Comparison of ENCODE assay signal across 23 cellular contexts in the genomic region with DNA sequence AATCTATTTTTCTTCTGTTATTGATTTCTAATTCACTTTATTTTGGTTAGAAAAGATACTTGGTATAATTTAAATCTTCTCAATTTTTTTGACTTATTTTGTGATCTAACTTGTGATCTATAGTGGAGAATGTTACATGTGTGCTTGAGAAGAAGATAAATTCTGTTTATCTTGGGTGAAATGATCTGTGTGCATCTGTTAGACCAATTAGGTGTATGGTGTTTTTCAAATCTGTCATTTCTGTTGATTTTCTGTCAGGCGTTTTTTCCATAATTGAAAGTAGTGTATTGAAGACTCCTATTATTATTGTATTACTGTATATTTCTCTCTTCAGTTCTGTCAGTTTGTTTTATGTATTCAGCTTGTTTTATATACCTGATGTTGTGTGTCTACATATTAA.
"Had no signal": no experiment of that assay in that cellular context is flagged by ENCODE, and none has a peak within 500 bp of the region (broad histone marks: within the 10 kb centered on the region; RNA-seq: fewer than 3 reads in every experiment).

No MANE protein-coding gene starts in this region.

- DNase-seq: Kasumi-1, MM.1S, MV-4-11, NCI-H1048, NCI-H1105, NCI-H1436 treated with DMSO at 0.1 percent for 48 hours, NCI-H1694, NCI-H187 treated with DMSO at 0.1 percent for 48 hours, NCI-H2029 treated with DMSO at 0.1 percent for 48 hours, NCI-H226, NCI-H446, NCI-H510A, NCI-H69, NCI-H774, Right ventricle myocardium superior, RPMI8226, SIG-M5 had no signal

- ATAC-seq: K562 had no signal

- H3K9me3 ChIP-seq: SJSA1 had no signal

- H3K27me3 ChIP-seq: SJSA1 had no signal

- H3K27ac ChIP-seq: HL-60, KMS-11, SJSA1 had no signal

- H3K4me1 ChIP-seq: SJSA1 had no signal

- H3K4me2 ChIP-seq: KMS-11 had no signal

- H3K36me3 ChIP-seq: SJSA1 had no signal

- H3K4me3 ChIP-seq: K562, SJSA1 had no signal

- H3K9ac ChIP-seq: KMS-11 had no signal

- FAIRE-seq: HTR-8/SVneo, K562, RCC 7860 had no signal
